In genomic region chr5:159202151-159202550, GRCh38 we compare ENCODE assay signal across 21 cellular contexts. TPM values are rescaled to one million over a fixed set of nuclear protein-coding genes. Genes with fewer than 3 reads are reported as not detected.
DNase-seq lines count a peak whose midpoint lies in the region; ATAC-seq, FAIRE-seq and TF ChIP-seq lines count a peak whose summit lies in the region.
"Had no signal": no experiment of that assay in that cellular context is flagged by ENCODE, and none has a peak within 500 bp of the region (broad histone marks: within the 10 kb centered on the region; RNA-seq: fewer than 3 reads in every experiment).

No MANE protein-coding gene starts in this region.

- H3K4me2 ChIP-seq in A549: peak overlapping the region; percentile 94
- H3K4me2 ChIP-seq in K562 (ENCODE audit: insufficient read depth, low read length): no peak overlapping the region

- TF ChIP-seq POLR2A in A549 (IDR thresholded peaks at IDR 0.05; ENCODE audit: low read length): no peak
- no peak for TF ChIP-seq POLR2A in K562 (conservative IDR thresholded peaks at IDR 0.05)

- TF ChIP-seq EP300 in A549 (IDR thresholded peaks at IDR 0.05) (no peak), K562 (IDR thresholded peaks at IDR 0.05; ENCODE audit: low read length) (no peak)

- no peaks in the 10 kb centered on the region for H3K27me3 Mint-ChIP-seq in CD4-positive, alpha-beta T cell

- 65% methylated on average over 4 of the region's 4 CpGs for WGBS in A549 (ENCODE audit: missing lambda C conversion rate)
- WGBS in K562 (ENCODE audit: insufficient coverage, low coverage, missing lambda C conversion rate): 76% methylated on average over 4 of the region's 4 CpGs

- H3K4me3 ChIP-seq in A549 (no peak overlapping the region), SK-N-MC (peak overlapping the region; percentile 41), K562 (no peak overlapping the region)
- H3K4me3 ChIP-seq: GM23248 had no signal

- TF ChIP-seq CTCF in A549 (IDR thresholded peaks at IDR 0.05) (no peak), K562 (IDR thresholded peaks at IDR 0.05 in 2 of 3, conservative IDR thresholded peaks at IDR 0.05 in 1 of 3; ENCODE audit: insufficient read depth in 2 of 3, low read depth in 1 of 3, low read length in 3 of 3) (no peak)
- TF ChIP-seq CTCF in CD4-positive, alpha-beta T cell (IDR thresholded peaks at IDR 0.05): no peak

- POLR2A ChIA-PET in A549 (lab: Yijun Ruan, JAX) (no interaction called here), K562 (lab: Yijun Ruan, JAX) (interaction anchor here (1.0 kb wide), 1 partner anchor 11 kb away, joined by 6 read pairs; no protein-coding TSS in a partner anchor)
- POLR2A ChIA-PET in CD4-positive, alpha-beta T cell (lab: Charles Lee): no interaction called here

- peaks cover 87% of the 10 kb centered on the region for H3K4me1 Mint-ChIP-seq in CD4-positive, alpha-beta T cell (ENCODE audit: low read depth)

- peaks cover 59% of the 10 kb centered on the region for H3K36me3 Mint-ChIP-seq in CD4-positive, alpha-beta T cell (ENCODE audit: low read depth)

- intact Hi-C loops in CD4-positive, alpha-beta T cell (cut with DNase I, micrococcal nuclease): no loop called here
- intact Hi-C loops in K562 (cut with micrococcal nuclease): no loop called here

- BruUV-seq in K562 (replicated peaks; lab: Mats Ljungman, UMichigan): no TSS peak

- TF ChIP-seq RAD21 in A549 (conservative IDR thresholded peaks at IDR 0.05 in 1 of 2, IDR thresholded peaks at IDR 0.05 in 1 of 2): no peak
- TF ChIP-seq RAD21 in K562 (CRISPR knock-in tag; conservative IDR thresholded peaks at IDR 0.05 in 1 of 2, IDR thresholded peaks at IDR 0.05 in 1 of 2): no peak

- no peaks in the 10 kb centered on the region for H4K20me1 ChIP-seq in K562 (replicated peaks; ENCODE audit: control insufficient read depth, insufficient read depth, low read length)

- in situ Hi-C loops in K562 (cut with MboI): no loop called here

- ATAC-seq in A549 (no peak), K562 (no peak)
- no peak for ATAC-seq in CD4-positive, alpha-beta T cell (ENCODE audit: poor library complexity)
- ATAC-seq: SK-N-SH treated with all-trans-retinoic acid at 6 μM for 48 hours had no signal

- H3K27ac ChIP-seq in A549: 0 out of 6 replicates have a peak overlapping the region, but pooled peaks of 1 of the 2 experiments have one; percentile 9
- no peak overlapping the region for H3K27ac ChIP-seq in CD4-positive, alpha-beta T cell (ENCODE audit: low read depth, low read length)
- peak overlapping the region; percentile 69 for H3K27ac ChIP-seq in SK-N-MC
- H3K27ac ChIP-seq in K562 (ENCODE audit: extremely low read depth, low read depth, low read length): no peak overlapping the region
- H3K27ac ChIP-seq: C4-2B, GM23248 had no signal

- no peak overlapping the region for H3K4me3 Mint-ChIP-seq in CD4-positive, alpha-beta T cell

- peaks cover 82% of the 10 kb centered on the region for H3K4me1 ChIP-seq in A549
- H3K4me1 ChIP-seq in K562 (replicated peaks in 1 of 2; ENCODE audit: control insufficient read depth in 2 of 2, insufficient read depth in 2 of 2, low read length in 2 of 2): peaks cover 6 to 29% of the 10 kb centered on the region in 2 experiments; a peak in 3 of 5 replicates
- H3K4me1 ChIP-seq: Caco-2 had no signal

- no peaks in the 10 kb centered on the region for H3K9me1 ChIP-seq in K562 (ENCODE audit: control insufficient read depth, insufficient read depth, low read length)

- no peaks in the 10 kb centered on the region for H3K9me3 Mint-ChIP-seq in CD4-positive, alpha-beta T cell

- peaks cover 51% of the 10 kb centered on the region for H3K36me3 ChIP-seq in SK-N-MC (ENCODE audit: insufficient read depth, low read length)
- H3K36me3 ChIP-seq in K562 (ENCODE audit: control insufficient read depth, insufficient read depth, low read length): peaks cover 57% of the 10 kb centered on the region

- DNase-seq in A549 (ENCODE audit: low read depth in 1 of 2, low spot score in 1 of 2): no peak
- DNase-seq in CD4-positive, alpha-beta T cell: no peak
- no peak for DNase-seq in SK-N-MC (ENCODE audit: low read depth, low spot score)
- no peak for DNase-seq in K562 (ENCODE audit: extremely low read depth in 1 of 4, low spot score in 3 of 4)
- DNase-seq in hippocampal formation (lab: John Stamatoyannopoulos, UW): no peak
- DNase-seq in frontal cortex (ENCODE audit: low spot score in 2 of 2): no peak
- no peak for DNase-seq in hypothalamus (lab: John Stamatoyannopoulos, UW)
- DNase-seq in NCI-H1048 (lab: John Stamatoyannopoulos, UW): no peak
- DNase-seq: AML-193, Caco-2, DMS153, GDM1, GM23248, HCEC 1CT, NCI-H1694 treated with DMSO at 0.1 percent for 48 hours, NCI-H2107, NCI-H226, NCI-H524, SHP77 had no signal

- CTCF ChIA-PET in A549 (lab: Yijun Ruan, JAX) (interaction anchor here (0.7 to 6.4 kb wide), 4 partner anchors 14 to 45 kb away, joined by 3 to 25 read pairs (median 3); no protein-coding TSS in a partner anchor), K562 (lab: Yijun Ruan, JAX; ENCODE audit: low intra/inter-chr PET ratio) (no interaction called here)
- CTCF ChIA-PET in CD4-positive, alpha-beta T cell (lab: Charles Lee): interaction anchor here (1.0 to 1.4 kb wide), 2 partner anchors 10 to 95 kb away, joined by 3 to 4 read pairs; no protein-coding TSS in a partner anchor

- H3K27ac Mint-ChIP-seq in CD4-positive, alpha-beta T cell: peak overlapping the region; percentile 97

- peaks cover 100% of the 10 kb centered on the region for H3K79me2 ChIP-seq in K562 (ENCODE audit: control insufficient read depth, insufficient read depth, low read length)

- H3K9ac ChIP-seq in SK-N-MC (ENCODE audit: insufficient read length) (no peak overlapping the region), K562 (ENCODE audit: insufficient read depth in 1 of 2, low read depth in 2 of 2, low read length in 2 of 2) (no peak overlapping the region)
- H3K9ac ChIP-seq: GM23248 had no signal

- H3K9me3 ChIP-seq in A549: no peaks in the 10 kb centered on the region
- no peaks in the 10 kb centered on the region for H3K9me3 ChIP-seq in CD4-positive, alpha-beta T cell (ENCODE audit: control insufficient read depth, low read length)
- H3K9me3 ChIP-seq in SK-N-MC (ENCODE audit: low read depth, low read length): no peaks in the 10 kb centered on the region
- no peaks in the 10 kb centered on the region for H3K9me3 ChIP-seq in K562 (replicated peaks; ENCODE audit: control insufficient read depth, insufficient read depth, low read depth, low read length)
- H3K9me3 ChIP-seq: Caco-2 had no signal

- H2AFZ ChIP-seq in K562 (ENCODE audit: low read depth, low read length): no peak overlapping the region
- H2AFZ ChIP-seq: GM23248 had no signal

- FAIRE-seq in A549 (lab: Jason Lieb, UNC) (no peak), K562 (lab: Jason Lieb, UNC) (no peak), frontal cortex (lab: Jason Lieb, UNC) (no peak)

- no peaks in the 10 kb centered on the region for H3K27me3 ChIP-seq in CD4-positive, alpha-beta T cell (ENCODE audit: control insufficient read depth, insufficient read depth, low read length)
- no peaks in the 10 kb centered on the region for H3K27me3 ChIP-seq in K562 (ENCODE audit: control insufficient read depth in 2 of 2, insufficient read depth in 2 of 2, low read length in 2 of 2)

TF ChIP-seq in A549, 52 proteins besides CTCF, POLR2A, EP300 and RAD21:
- no peak for TF ChIP-seq HOXB13 (CRISPR knock-in tag; IDR thresholded peaks at IDR 0.05; ENCODE audit: low read depth)
- peak; percentile 23 for TF ChIP-seq MAFK (IDR thresholded peaks at IDR 0.05; ENCODE audit: partially characterized antibody)
- no peak for TF ChIP-seq KDM1A (IDR thresholded peaks at IDR 0.05; ENCODE audit: low read depth)
TF ChIP-seq in A549: peak in this region for 1.

TF ChIP-seq in K562, 482 proteins besides CTCF, POLR2A, EP300 and RAD21:
- TF ChIP-seq ZNF280B (CRISPR knock-in tag; IDR thresholded peaks at IDR 0.05) (no peak), ZNF316 (IDR thresholded peaks at IDR 0.05) (peak; percentile 49; the same call in 1 of the 2 replicates)

RNA-seq across cellular contexts. Expression of gene RNF145, which starts 7.2 kb away (rescaled TPM):
- polyA plus RNA-seq in A549 (2011; rRNA removed): 122 and 147 TPM in 2 replicates
- polyA plus RNA-seq in A549 (2012; cell fraction: cytosol; rRNA removed): 38.4 and 45.0 TPM in 2 replicates
- polyA plus RNA-seq in A549 (2012; cell fraction: nucleus; rRNA removed): 20.9 and 43.9 TPM in 2 replicates
- polyA plus RNA-seq in A549 (2017; fragmentation: RNase III; extraction: RNeasy Plus Mini Kit Qiagen cat#74134 plus additional on column Dnase treatment): 120 to 146 TPM (median 137 TPM) in 3 replicates
- polyA minus RNA-seq in A549 (2011; rRNA and poly(A)+ RNA removed): 82.2 and 83.3 TPM in 2 replicates
- total RNA-seq in CD4-positive, alpha-beta T cell: 10 to 100 TPM; 83.7 to 94.4 TPM
- 42.1 and 93.4 TPM in 2 replicates for total RNA-seq in K562 (2011; cell fraction: chromatin; rRNA removed; ENCODE audit: low replicate concordance)
- 32.7 and 49.0 TPM in 2 replicates for total RNA-seq in K562 (2011; cell fraction: nucleolus; rRNA removed)
- total RNA-seq in K562 (2011; cell fraction: nucleoplasm; rRNA removed): 61.5 and 67.7 TPM in 2 replicates
- 20.3 and 24.3 TPM in 2 replicates for total RNA-seq in K562 (2014; rRNA removed)
- total RNA-seq in K562 (2014; rRNA removed; fragmentation: Illumina TruSeq; extraction: Trizol): 21.8 and 29.5 TPM in 2 replicates
- total RNA-seq in K562 (2015; rRNA removed; fragmentation: Illumina TruSeq; extraction: Trizol): 23.8 and 25.4 TPM in 2 replicates
- 35.4 and 39.5 TPM in 2 replicates for total RNA-seq in K562 (2021)
- polyA plus RNA-seq in K562 (2011; rRNA removed): 26.2 and 40.7 TPM in 2 replicates
- polyA plus RNA-seq in K562 (2011; cell fraction: cytosol; rRNA removed): 10.7 and 19.3 TPM in 2 replicates
- 34.2 and 35.9 TPM in 2 replicates for polyA plus RNA-seq in K562 (2011; cell fraction: nucleus; rRNA removed)
- polyA plus RNA-seq in K562 (2012): 30.1 and 36.5 TPM in 2 replicates
- 35.4 and 38.1 TPM in 2 replicates for polyA plus RNA-seq in K562 (2014; fragmentation: Illumina TruSeq; extraction: Trizol)
- 10 to 100 TPM; 13.6 to 18.8 TPM for polyA plus RNA-seq in K562 (2014; fragmentation: Nextera tagmentation; extraction: Ambion mirVana)
- polyA plus RNA-seq in K562 (2014; rRNA removed): 30.4 and 30.5 TPM in 2 replicates
- polyA minus RNA-seq in K562 (2011; rRNA and poly(A)+ RNA removed): 30.0 and 36.5 TPM in 2 replicates
- 10.1 and 12.3 TPM in 2 replicates for polyA minus RNA-seq in K562 (2011; cell fraction: cytosol; rRNA and poly(A)+ RNA removed)
- 21.9 and 33.2 TPM in 2 replicates for polyA minus RNA-seq in K562 (2011; cell fraction: nucleus; rRNA and poly(A)+ RNA removed)
- 124 TPM for total RNA-seq in frontal cortex

Comparison
In these comparisons a context has a peak if more than half of its experiments do, and no peak if none do; other contexts are left out.
1. Of the 35 proteins assayed by ChIP-seq in both K562 and A549: peak only in K562: none; only in A549: MAFK; in both: none; in neither: 34.